24 cellular contexts compared by ENCODE assay signal in the genomic region with DNA sequence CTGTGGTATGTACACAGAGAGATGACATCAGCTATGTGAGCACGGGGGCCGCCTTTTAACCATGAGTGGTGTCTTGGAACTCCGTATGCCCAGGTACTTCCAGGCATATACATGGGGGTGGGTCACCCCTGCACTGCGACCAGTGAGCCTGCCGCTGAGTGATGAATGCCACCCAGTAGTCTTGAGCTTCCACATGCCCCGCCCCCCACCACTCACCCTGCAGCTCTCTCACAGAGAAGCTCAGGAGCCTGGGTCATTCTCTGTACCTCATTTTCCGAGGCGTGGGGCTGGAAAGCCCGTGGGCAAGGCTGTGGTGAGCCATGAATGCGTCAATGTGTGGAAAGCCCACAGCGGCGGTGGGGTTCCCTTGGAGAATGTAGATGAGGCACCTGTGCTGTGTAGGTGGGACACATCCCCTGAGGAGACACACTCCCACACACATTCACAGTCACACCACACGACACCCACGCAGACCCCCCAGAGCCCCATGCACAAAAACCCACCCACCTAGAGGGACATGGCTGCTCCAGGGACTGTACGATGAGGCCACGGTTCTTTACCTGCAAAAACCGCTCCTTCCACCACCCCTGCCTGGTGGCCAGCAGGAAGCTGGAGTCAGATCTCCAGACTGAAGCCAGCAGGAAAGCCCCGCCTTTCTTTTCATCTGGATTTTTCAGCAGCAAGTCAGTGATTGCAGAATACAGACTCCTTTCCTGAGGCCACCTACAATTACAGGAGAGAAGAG.
A peak's percentile ranks its signal among the peaks of the same experiment; 100 is the strongest.
DNase-seq lines count a peak whose midpoint lies in the region; ATAC-seq, FAIRE-seq and TF ChIP-seq lines count a peak whose summit lies in the region.
"Had no signal": no experiment of that assay in that cellular context is flagged by ENCODE, and none has a peak within 500 bp of the region (broad histone marks: within the 10 kb centered on the region; RNA-seq: fewer than 3 reads in every experiment).

No MANE protein-coding gene starts in this region.

- H4K8ac ChIP-seq in H1 (ENCODE audit: extremely low read depth, insufficient read depth, low read length), result no peak overlapping the region

- no peaks in the 10 kb centered on the region for H3K4me1 Mint-ChIP-seq in activated naive CD4-positive, alpha-beta T cell treated with anti-CD3 and anti-CD28 coated beads, Interleukin-2, amount 10 ng/mL, durations not matched to agents 7 days and 5 days
- H3K4me1 Mint-ChIP-seq in CD4-positive, alpha-beta T cell (ENCODE audit: low read depth), result no peaks in the 10 kb centered on the region
- H3K4me1 Mint-ChIP-seq: activated CD4-positive, alpha-beta T cell treated with anti-CD3 and anti-CD28 coated beads for 36 hours; activated CD8-positive, alpha-beta memory T cell treated with anti-CD3 and anti-CD28 coated beads, Interleukin-2, amount 10 ng/mL, durations not matched to agents 7 days and 5 days; naive B cell had no signal

- peak overlapping the region; percentile 79 for H3K18ac ChIP-seq in H1 (ENCODE audit: extremely low read depth, low read length)

- H3K4me2 ChIP-seq in H1 (ENCODE audit: insufficient read depth in 1 of 2, low read depth in 2 of 2, low read length in 2 of 2), result no peak overlapping the region
- H3K4me2 ChIP-seq in osteoblast (ENCODE audit: insufficient read depth, low read length), result no peak overlapping the region

- no peak overlapping the region for H3K56ac ChIP-seq in H1 (replicated peaks; ENCODE audit: insufficient read length, low read depth, low read length)

- no peak for TF ChIP-seq EP300 in H1 (IDR thresholded peaks at IDR 0.05; ENCODE audit: borderline replicate concordance in 1 of 2, low read depth in 2 of 2, low read length in 2 of 2)

- peak overlapping the region; percentile 29 for H4K91ac ChIP-seq in H1 (replicated peaks; ENCODE audit: insufficient read length, low read length)

- no peak overlapping the region for H3K4ac ChIP-seq in H1 (replicated peaks; ENCODE audit: insufficient read length, low read depth, low read length)

- peak overlapping the region; percentile 91; the same call in 1 of the 2 replicates for H2BK20ac ChIP-seq in H1 (ENCODE audit: low read length)

- POLR2A ChIA-PET in H1 (lab: Charles Lee; ENCODE audit: partially characterized antibody), result interaction anchor here (0.6 to 1.5 kb wide), 4 partner anchors 15 to 154 kb away, joined by 3 read pairs; no protein-coding TSS in a partner anchor
- POLR2A ChIA-PET in CD4-positive, alpha-beta T cell (lab: Charles Lee), result no interaction called here

- no peak for FAIRE-seq in H1 (lab: Jason Lieb, UNC)
- FAIRE-seq: bronchial epithelial cell had no signal

- no peak for ATAC-seq in omental fat pad (ENCODE audit: low FRiP score)
- no peak for ATAC-seq in CD4-positive, alpha-beta T cell (ENCODE audit: poor library complexity)
- ATAC-seq: activated CD4-positive, alpha-beta T cell treated with anti-CD3 and anti-CD28 coated beads for 36 hours; activated CD8-positive, alpha-beta memory T cell treated with anti-CD3 and anti-CD28 coated beads, Interleukin-2, amount 10 ng/mL, durations not matched to agents 7 days and 5 days; T-helper 17 cell had no signal

- no peaks in the 10 kb centered on the region for H3K79me2 ChIP-seq in H1 (ENCODE audit: control insufficient read depth in 1 of 2, insufficient read depth in 2 of 2, low read length in 2 of 2)
- H3K79me2 ChIP-seq in osteoblast (ENCODE audit: insufficient read depth, low read length), result no peaks in the 10 kb centered on the region

- H3K9me3 ChIP-seq in H1 (ENCODE audit: insufficient read depth in 2 of 2, low read depth in 1 of 2, low read length in 1 of 2), result no peaks in the 10 kb centered on the region
- H3K9me3 ChIP-seq in osteoblast (ENCODE audit: low read depth, low read length), result no peaks in the 10 kb centered on the region
- H3K9me3 ChIP-seq in CD4-positive, alpha-beta T cell (ENCODE audit: control insufficient read depth, low read length), result no peaks in the 10 kb centered on the region
- H3K9me3 ChIP-seq: heart right ventricle had no signal

- no peak overlapping the region for H3K4me3 Mint-ChIP-seq in activated naive CD4-positive, alpha-beta T cell treated with anti-CD3 and anti-CD28 coated beads, Interleukin-2, amount 10 ng/mL, durations not matched to agents 7 days and 5 days
- no peak overlapping the region for H3K4me3 Mint-ChIP-seq in CD4-positive, alpha-beta T cell
- H3K4me3 Mint-ChIP-seq: activated CD4-positive, alpha-beta T cell treated with anti-CD3 and anti-CD28 coated beads for 36 hours; activated CD8-positive, alpha-beta memory T cell treated with anti-CD3 and anti-CD28 coated beads, Interleukin-2, amount 10 ng/mL, durations not matched to agents 7 days and 5 days; activated naive CD4-positive, alpha-beta T cell treated with anti-CD3 and anti-CD28 coated beads for 36 hours; naive B cell; T-helper 17 cell had no signal

- H3K9ac ChIP-seq in H1 (replicated peaks in 1 of 4; ENCODE audit: extremely low read depth in 1 of 4, low read depth in 3 of 4, low read length in 3 of 4), result no peak overlapping the region

- peak; percentile 19 for DNase-seq in activated naive CD4-positive, alpha-beta T cell treated with Interleukin-2 at 50 U/mL for 16 hours
- no peak for DNase-seq in activated naive CD4-positive, alpha-beta T cell treated with anti-CD3 and anti-CD28 coated beads, Interleukin-2, amount 10 ng/mL, durations not matched to agents 7 days and 5 days
- peak; percentile 23 for DNase-seq in HuH-7 (ENCODE audit: low spot score)
- DNase-seq in H1 (ENCODE audit: low read depth in 1 of 2, low spot score in 2 of 2), result peak in 1 of 2 experiments; percentile 47
- peak; percentile 31 for DNase-seq in osteoblast (ENCODE audit: insufficient read length, low spot score, missing footprints)
- DNase-seq in omental fat pad (ENCODE audit: low spot score), result no peak
- no peak for DNase-seq in CD4-positive, alpha-beta T cell
- no peak for DNase-seq in NCI-H2081 treated with DMSO at 0.1 percent for 48 hours (lab: John Stamatoyannopoulos, UW)
- DNase-seq: activated CD4-positive, alpha-beta T cell treated with anti-CD3 and anti-CD28 coated beads for 36 hours; activated CD8-positive, alpha-beta memory T cell treated with anti-CD3 and anti-CD28 coated beads, Interleukin-2, amount 10 ng/mL, durations not matched to agents 7 days and 5 days; activated naive CD4-positive, alpha-beta T cell treated with anti-CD3 and anti-CD28 coated beads for 36 hours; anterior cingulate cortex; effector CD8-positive, alpha-beta T cell; GDM1; heart right ventricle; left cardiac atrium; naive B cell; NCI-H1092 treated with DMSO at 0.1 percent for 48 hours; NCI-H226; NCI-H748 treated with DMSO at 0.1 percent for 48 hours; nucleus accumbens; T-helper 17 cell had no signal

- H4K5ac ChIP-seq in H1 (ENCODE audit: insufficient read length, low read depth, low read length), result peak overlapping the region; percentile 5

- H2BK120ac ChIP-seq in H1 (replicated peaks; ENCODE audit: low read depth, low read length), result no peak overlapping the region

- H4K20me1 ChIP-seq in H1 (replicated peaks in 1 of 2; ENCODE audit: control insufficient read depth in 1 of 2, insufficient read depth in 2 of 2, low read length in 2 of 2) (no peaks in the 10 kb centered on the region), osteoblast (ENCODE audit: insufficient read depth, low read length) (no peaks in the 10 kb centered on the region)

- H2AFZ ChIP-seq in H1 (ENCODE audit: low read length), result peak overlapping the region; percentile 77
- H2AFZ ChIP-seq in osteoblast (ENCODE audit: low read length), result no peak overlapping the region

- no peak overlapping the region for H3K4me3 ChIP-seq in H1 (ENCODE audit: extremely low read depth in 1 of 4, insufficient read depth in 2 of 4, low read depth in 3 of 4, low read length in 4 of 4)
- no peak overlapping the region for H3K4me3 ChIP-seq in osteoblast (ENCODE audit: insufficient read depth, low read length)
- H3K4me3 ChIP-seq: heart right ventricle, SK-N-MC had no signal

- CTCF ChIA-PET in activated naive CD4-positive, alpha-beta T cell treated with anti-CD3 and anti-CD28 coated beads, Interleukin-2, amount 10 ng/mL, durations not matched to agents 7 days and 5 days (lab: Charles Lee), result no interaction called here
- CTCF ChIA-PET in H1 (lab: Charles Lee; ENCODE audit: partially characterized antibody), result interaction anchor here (0.6 to 4.6 kb wide), 20 partner anchors 10 to 477 kb away, joined by 3 to 31 read pairs (median 4); no protein-coding TSS in a partner anchor
- CTCF ChIA-PET in CD4-positive, alpha-beta T cell (lab: Charles Lee), result no interaction called here

- H3K27me3 ChIP-seq in H1 (replicated peaks in 1 of 4; ENCODE audit: control insufficient read depth in 3 of 4, extremely low read depth in 1 of 4, insufficient read depth in 3 of 4, low read length in 3 of 4) (no peaks in the 10 kb centered on the region), osteoblast (ENCODE audit: insufficient read depth, low read length) (peaks cover 28% of the 10 kb centered on the region)
- H3K27me3 ChIP-seq in CD4-positive, alpha-beta T cell (ENCODE audit: control insufficient read depth, insufficient read depth, low read length), result peaks cover 5% of the 10 kb centered on the region

- H3K27ac ChIP-seq in H1 (ENCODE audit: low read depth, low read length), result no peak overlapping the region
- H3K27ac ChIP-seq in osteoblast (ENCODE audit: low read depth, low read length), result no peak overlapping the region
- no peak overlapping the region for H3K27ac ChIP-seq in CD4-positive, alpha-beta T cell (ENCODE audit: low read depth, low read length)
- H3K27ac ChIP-seq: heart right ventricle, SK-N-MC had no signal

- H3K23ac ChIP-seq in H1 (ENCODE audit: insufficient read length), result no peak overlapping the region

- WGBS in H1 (ENCODE audit: extremely low coverage in 1 of 2, insufficient coverage in 1 of 2, insufficient read length in 1 of 2, insufficient replicate concordance in 2 of 2, low coverage in 1 of 2, low lambda C conversion rate in 2 of 2, missing lambda C conversion rate in 1 of 2), 2 experiments, result 91% methylated on average over 18 of the region's 18 CpGs; no CpG with 5 or more reads in 1 of the 2 experiments

- TF ChIP-seq POLR2A in H1 (IDR thresholded peaks at IDR 0.05; ENCODE audit: control extremely low read depth in 1 of 2, low read depth in 2 of 2, low read length in 2 of 2), result no peak

- peaks cover 11% of the 10 kb centered on the region for H3K27me3 Mint-ChIP-seq in activated naive CD4-positive, alpha-beta T cell treated with anti-CD3 and anti-CD28 coated beads, Interleukin-2, amount 10 ng/mL, durations not matched to agents 7 days and 5 days
- H3K27me3 Mint-ChIP-seq in CD4-positive, alpha-beta T cell, result peaks cover 17% of the 10 kb centered on the region

- H2BK15ac ChIP-seq in H1 (ENCODE audit: low read length), result peak overlapping the region; percentile 36; the same call in 1 of the 2 replicates

- H3K36me3 Mint-ChIP-seq in activated naive CD4-positive, alpha-beta T cell treated with anti-CD3 and anti-CD28 coated beads, Interleukin-2, amount 10 ng/mL, durations not matched to agents 7 days and 5 days, result no peaks in the 10 kb centered on the region
- H3K36me3 Mint-ChIP-seq in CD4-positive, alpha-beta T cell (ENCODE audit: low read depth), result no peaks in the 10 kb centered on the region
- H3K36me3 Mint-ChIP-seq: activated CD8-positive, alpha-beta memory T cell treated with anti-CD3 and anti-CD28 coated beads, Interleukin-2, amount 10 ng/mL, durations not matched to agents 7 days and 5 days; naive B cell had no signal

- no peak overlapping the region for H3K27ac Mint-ChIP-seq in activated naive CD4-positive, alpha-beta T cell treated with anti-CD3 and anti-CD28 coated beads, Interleukin-2, amount 10 ng/mL, durations not matched to agents 7 days and 5 days
- H3K27ac Mint-ChIP-seq in CD4-positive, alpha-beta T cell, result no peak overlapping the region
- H3K27ac Mint-ChIP-seq: activated CD4-positive, alpha-beta T cell treated with anti-CD3 and anti-CD28 coated beads for 36 hours; activated CD8-positive, alpha-beta memory T cell treated with anti-CD3 and anti-CD28 coated beads, Interleukin-2, amount 10 ng/mL, durations not matched to agents 7 days and 5 days; activated naive CD4-positive, alpha-beta T cell treated with anti-CD3 and anti-CD28 coated beads for 36 hours; T-helper 17 cell had no signal

- H2AK5ac ChIP-seq in H1 (ENCODE audit: low read depth, low read length), result no peak overlapping the region

- intact Hi-C loops in CD4-positive, alpha-beta T cell (cut with DNase I, micrococcal nuclease), result no loop called here

- H3K4me1 ChIP-seq in H1 (replicated peaks in 1 of 4; ENCODE audit: control insufficient read depth in 3 of 4, insufficient read depth in 4 of 4, low read length in 3 of 4) (peaks cover 0 to 10% (median 4%) of the 10 kb centered on the region in 4 experiments; a peak in 4 of 7 replicates), osteoblast (ENCODE audit: insufficient read depth, low read length) (no peaks in the 10 kb centered on the region)

- TF ChIP-seq CTCF in H1 (IDR thresholded peaks at IDR 0.05; ENCODE audit: control extremely low read depth in 1 of 3, insufficient read depth in 1 of 3, low read depth in 1 of 3, low read length in 3 of 3), result no peak
- TF ChIP-seq CTCF in osteoblast (IDR thresholded peaks at IDR 0.05; ENCODE audit: extremely low read depth, low read depth, low read length), result no peak
- TF ChIP-seq CTCF in omental fat pad (IDR thresholded peaks at IDR 0.05), result no peak
- TF ChIP-seq CTCF in CD4-positive, alpha-beta T cell (IDR thresholded peaks at IDR 0.05), result no peak

- peak overlapping the region; percentile 62; the same call in 1 of the 2 replicates for H2BK5ac ChIP-seq in H1 (ENCODE audit: low read depth, low read length)

- H3K9me3 Mint-ChIP-seq in activated naive CD4-positive, alpha-beta T cell treated with anti-CD3 and anti-CD28 coated beads, Interleukin-2, amount 10 ng/mL, durations not matched to agents 7 days and 5 days, result no peaks in the 10 kb centered on the region
- H3K9me3 Mint-ChIP-seq in CD4-positive, alpha-beta T cell, result no peaks in the 10 kb centered on the region
- H3K9me3 Mint-ChIP-seq: activated naive CD4-positive, alpha-beta T cell treated with anti-CD3 and anti-CD28 coated beads for 36 hours; naive B cell had no signal

- no peaks in the 10 kb centered on the region for H3K79me1 ChIP-seq in H1 (ENCODE audit: low read depth, low read length)

- no peak for TF ChIP-seq RAD21 in H1 (IDR thresholded peaks at IDR 0.05 in 1 of 2, conservative IDR thresholded peaks at IDR 0.05 in 1 of 2; ENCODE audit: low read depth in 2 of 2, low read length in 2 of 2)

- peak overlapping the region; percentile 89; the same call in 1 of the 2 replicates for H2BK12ac ChIP-seq in H1 (ENCODE audit: low read depth, low read length)

- H3K14ac ChIP-seq in H1 (ENCODE audit: insufficient read length), result no peak overlapping the region

- H3K36me3 ChIP-seq in H1 (ENCODE audit: control insufficient read depth in 2 of 4, insufficient read depth in 4 of 4, low read length in 3 of 4) (no peaks in the 10 kb centered on the region), osteoblast (ENCODE audit: insufficient read depth, low read length) (no peaks in the 10 kb centered on the region)
- H3K36me3 ChIP-seq: heart right ventricle had no signal

- no peaks in the 10 kb centered on the region for H3K23me2 ChIP-seq in H1 (ENCODE audit: low read depth, low read length)

Comparison
In these comparisons a context has a peak if more than half of its experiments do, and no peak if none do; other contexts are left out.
1. DNase-seq: peak in activated naive CD4-positive, alpha-beta T cell treated with Interleukin-2 at 50 U/mL for 16 hours (single experiment), HuH-7 (single experiment) and osteoblast (single experiment); none in activated naive CD4-positive, alpha-beta T cell treated with anti-CD3 and anti-CD28 coated beads, Interleukin-2, amount 10 ng/mL, durations not matched to agents 7 days and 5 days (single experiment), omental fat pad (single experiment), CD4-positive, alpha-beta T cell (0 of 10) and NCI-H2081 treated with DMSO at 0.1 percent for 48 hours (single experiment).